Comparison of ENCODE assay signal across 8 cellular contexts in the genomic region with DNA sequence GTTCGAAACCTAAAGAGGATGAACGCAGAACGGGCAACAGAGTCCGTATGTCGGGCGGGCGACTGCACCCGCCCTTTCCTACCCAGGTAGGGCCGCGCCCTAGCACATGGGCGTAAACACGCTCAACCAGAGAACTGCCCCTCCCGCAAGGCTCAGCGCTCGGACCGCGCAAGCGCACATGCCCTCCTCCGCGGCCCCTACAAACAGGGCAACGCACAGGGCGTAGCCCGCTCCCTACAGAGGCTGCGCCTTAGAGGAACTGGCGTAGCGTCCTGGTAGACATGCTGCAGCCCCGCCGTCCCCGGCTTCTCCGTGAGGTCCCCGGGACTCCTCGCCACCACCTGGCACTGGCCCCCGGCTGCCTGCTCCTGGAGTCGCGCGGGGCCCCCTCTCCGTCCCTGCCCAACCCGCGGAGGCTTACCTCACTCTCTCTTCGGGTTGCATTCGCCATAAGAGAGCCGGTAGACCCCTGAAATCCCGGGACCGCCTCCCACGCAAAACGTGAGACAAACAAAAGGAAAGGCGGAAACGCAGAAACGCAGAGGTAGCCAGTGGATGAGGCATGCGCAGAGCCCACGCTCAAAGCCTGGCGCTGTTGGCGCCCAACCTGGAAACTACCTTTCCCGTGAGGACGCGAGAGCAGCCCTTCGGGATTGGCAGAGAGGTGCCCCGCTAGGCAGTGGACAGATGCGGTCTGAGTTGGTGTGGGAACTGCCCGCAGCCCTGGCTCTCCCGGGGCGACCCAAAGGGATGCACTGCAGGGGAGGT. TPM values are rescaled to one million over a fixed set of nuclear protein-coding genes. Genes with fewer than 3 reads are reported as not detected.
DNase-seq lines count a peak whose midpoint lies in the region; ATAC-seq and TF ChIP-seq lines count a peak whose summit lies in the region.

A gene (minus strand): TSS at position 518 of the 768 bp plus-strand sequence. CDS start 1,642 bp downstream, outside the sequence.

- POLR2A ChIA-PET in activated B cell treated with CpG ODN at 0.5 μM for 24 hours (lab: Charles Lee) = interaction anchor here (0.6 to 2.5 kb wide), 3 partner anchors 145 to 758 kb away, joined by 5 to 12 read pairs (median 5); a partner anchor contains a TSS

- peak within 1 kb of the TSS; percentile 96 for H3K27ac Mint-ChIP-seq in activated B cell treated with CpG ODN at 0.5 μM for 24 hours

- peaks cover 46% of the 10 kb centered on the region for H3K4me1 Mint-ChIP-seq in activated B cell treated with CpG ODN at 0.5 μM for 24 hours

- CTCF ChIA-PET in activated B cell treated with CpG ODN at 0.5 μM for 24 hours (lab: Charles Lee) = no interaction called here

- H3K4me3 Mint-ChIP-seq in activated B cell treated with CpG ODN at 0.5 μM for 24 hours = peak within 1 kb of the TSS; percentile 96

- TF ChIP-seq CTCF in AG10803 (conservative IDR thresholded peaks at IDR 0.05; ENCODE audit: low read length) = no peak
- TF ChIP-seq CTCF in activated B cell treated with CpG ODN at 0.5 μM for 24 hours (IDR thresholded peaks at IDR 0.05) = no peak

- peaks cover 44% of the 10 kb centered on the region for H3K36me3 Mint-ChIP-seq in activated B cell treated with CpG ODN at 0.5 μM for 24 hours (ENCODE audit: low read depth)

- no peaks in the 10 kb centered on the region for H3K27me3 Mint-ChIP-seq in activated B cell treated with CpG ODN at 0.5 μM for 24 hours

- no peaks in the 10 kb centered on the region for H3K9me3 Mint-ChIP-seq in activated B cell treated with CpG ODN at 0.5 μM for 24 hours

- DNase-seq in AG10803 (ENCODE audit: low read depth) (peak; percentile 87), NCI-H345 treated with DMSO at 0.1 percent for 48 hours (lab: John Stamatoyannopoulos, UW; ENCODE audit: unreplicated experiment) (peak; percentile 78), activated B cell treated with CpG ODN at 0.5 μM for 24 hours (peak; percentile 88), iris pigment epithelial cell (ENCODE audit: low read depth) (peak; percentile 93)
- peak; percentile 93 for DNase-seq in central memory CD4-positive, alpha-beta T cell
- DNase-seq in stimulated activated CD4-positive, alpha-beta T cell treated with anti-CD3 and anti-CD28 coated beads, Interleukin-12 subunit alpha, Interleukin-12 subunit beta, amount 100 ng/mL, for 24 hours (ENCODE audit: low read depth in 2 of 2) = peak; percentile 87 to 88

- intact Hi-C loops in activated B cell treated with CpG ODN at 0.5 μM for 24 hours (cut with micrococcal nuclease) = loop anchor here (1.0 to 10.0 kb wide), 10 partner anchors 86 to 1011 kb away; a partner anchor contains a TSS

- H3K4me3 ChIP-seq in AG10803 (ENCODE audit: low read length) = peak within 1 kb of the TSS; percentile 96

- ATAC-seq in GM19035 (IDR thresholded peaks at IDR 0.05; ENCODE audit: unreplicated experiment) (peak; percentile 96), HG03342 (IDR thresholded peaks at IDR 0.05; ENCODE audit: unreplicated experiment) (peak; percentile 94), activated B cell treated with CpG ODN at 0.5 μM for 24 hours (ENCODE audit: low read depth) (peak; percentile 96)

RNA-seq across cellular contexts. Expression of the gene that starts here (rescaled TPM):
- 31.0 and 34.0 TPM in 2 replicates for total RNA-seq in activated B cell treated with CpG ODN at 0.5 μM for 24 hours

Comparison
In these comparisons a context has a peak if more than half of its experiments do, and no peak if none do; other contexts are left out.
1. Peak in every context shown above with its lines: DNase-seq, ATAC-seq and H3K4me3 ChIP-seq.